ENCODE assay signal across 1 cellular context in genomic region chr4:184422378-184422777, GRCh38.
TF ChIP-seq lines count a peak whose summit lies in the region.

No MANE protein-coding gene starts in this region.

TF ChIP-seq in K562, 482 proteins besides CTCF, POLR2A, EP300 and RAD21:
- TF ChIP-seq BCOR (IDR thresholded peaks at IDR 0.05), result peak; percentile 27; the same call in 1 of the 2 replicates
- peak; percentile 92 for TF ChIP-seq ZNF146 (CRISPR knock-in tag; IDR thresholded peaks at IDR 0.05; ENCODE audit: unreplicated experiment)
- TF ChIP-seq RBM25 (IDR thresholded peaks at IDR 0.05; ENCODE audit: low read depth, low read length, severe bottlenecking), result peak; percentile 57
- TF ChIP-seq KDM2B (CRISPR knock-in tag; IDR thresholded peaks at IDR 0.05), result no peak
